ENCODE assay signal across 25 cellular contexts in genomic region chr17:7027335-7027734, GRCh38. TPM values are rescaled to one million over a fixed set of nuclear protein-coding genes. Genes with fewer than 3 reads are reported as not detected.
DNase-seq lines count a peak whose midpoint lies in the region; ATAC-seq and TF ChIP-seq lines count a peak whose summit lies in the region.
"Had no signal": no experiment of that assay in that cellular context is flagged by ENCODE, and none has a peak within 500 bp of the region (broad histone marks: within the 10 kb centered on the region; RNA-seq: fewer than 3 reads in every experiment).

No MANE protein-coding gene starts in this region.

- H3K79me2 ChIP-seq in GM23338 (replicated peaks; ENCODE audit: insufficient read depth): no peaks in the 10 kb centered on the region

- peaks cover 11% of the 10 kb centered on the region for H3K4me1 Mint-ChIP-seq in GM23338
- H3K4me1 Mint-ChIP-seq in activated T-helper 2 cell treated with anti-CD3 and anti-CD28 coated beads, Interferon-gamma antibody, Interleukin-2, Interleukin-4, amounts not matched to agents 10 μg/mL and 5 μg/mL and 100 μg/mL, durations not matched to agents 14 hours and 24 hours and 36 hours (ENCODE audit: low read depth): peaks cover 40% of the 10 kb centered on the region

- H3K4me3 ChIP-seq in GM23338 (no peak overlapping the region), psoas muscle (peak overlapping the region; percentile 16)
- H3K4me3 ChIP-seq: neural progenitor cell had no signal

- no peak overlapping the region for H2AFZ ChIP-seq in GM23338
- H2AFZ ChIP-seq: neural progenitor cell had no signal

- WGBS in psoas muscle, 3 donors: 68 to 72% (median 68%) methylated on average over 13 of the region's 13 CpGs

- peak; percentile 34 for DNase-seq in GM23338 (ENCODE audit: low spot score)
- DNase-seq in dermis blood vessel endothelial cell: peak; percentile 53
- DNase-seq in psoas muscle: no peak
- DNase-seq in activated T-helper 2 cell treated with anti-CD3 and anti-CD28 coated beads, Interferon-gamma antibody, Interleukin-2, Interleukin-4, amounts not matched to agents 10 μg/mL and 5 μg/mL and 100 μg/mL, durations not matched to agents 14 hours and 24 hours and 36 hours (ENCODE audit: low spot score): no peak
- no peak for DNase-seq in SKM-1 treated with dmso at 0.1 percent for 144 hours (lab: John Stamatoyannopoulos, UW; ENCODE audit: unreplicated experiment)
- DNase-seq: activated B cell treated with CpG ODN at 0.5 μM for 24 hours; activated CD4-positive, alpha-beta memory T cell treated with anti-CD3 and anti-CD28 coated beads, Interleukin-2, amount 10 ng/mL, durations not matched to agents 7 days and 5 days; activated gamma-delta T cell treated with Interleukin-2 at 50 U/mL for 16 hours; CD4-positive, alpha-beta memory T cell; effector memory CD8-positive, alpha-beta T cell; NCI-H1092; NCI-H187 treated with DMSO at 0.1 percent for 48 hours; NCI-H526 treated with DMSO at 0.1 percent for 48 hours; RPMI8226; stimulated activated CD4-positive, alpha-beta T cell treated with anti-CD3 and anti-CD28 coated beads, Interleukin-1b, Interleukin-23, amount 100 ng/mL, for 48 hours; T1000 had no signal

- H3K4me3 Mint-ChIP-seq in GM23338: no peak overlapping the region
- H3K4me3 Mint-ChIP-seq in activated T-helper 2 cell treated with anti-CD3 and anti-CD28 coated beads, Interferon-gamma antibody, Interleukin-2, Interleukin-4, amounts not matched to agents 10 μg/mL and 5 μg/mL and 100 μg/mL, durations not matched to agents 14 hours and 24 hours and 36 hours (ENCODE audit: low read depth): no peak overlapping the region
- H3K4me3 Mint-ChIP-seq: activated B cell treated with CpG ODN at 0.5 μM for 24 hours; activated CD4-positive, alpha-beta memory T cell treated with anti-CD3 and anti-CD28 coated beads, Interleukin-2, amount 10 ng/mL, durations not matched to agents 7 days and 5 days; brain; CD4-positive, alpha-beta memory T cell; effector memory CD8-positive, alpha-beta T cell had no signal

- peaks cover 21% of the 10 kb centered on the region for H3K36me3 Mint-ChIP-seq in GM23338 (ENCODE audit: low read depth)
- H3K36me3 Mint-ChIP-seq in activated T-helper 2 cell treated with anti-CD3 and anti-CD28 coated beads, Interferon-gamma antibody, Interleukin-2, Interleukin-4, amounts not matched to agents 10 μg/mL and 5 μg/mL and 100 μg/mL, durations not matched to agents 14 hours and 24 hours and 36 hours (ENCODE audit: low read depth): peaks cover 12% of the 10 kb centered on the region
- H3K36me3 Mint-ChIP-seq: brain; CD4-positive, alpha-beta memory T cell; neural progenitor cell had no signal

- no peak overlapping the region for H3K4me2 ChIP-seq in GM23338
- H3K4me2 ChIP-seq: neural progenitor cell had no signal

- ATAC-seq in GM23338: no peak
- ATAC-seq in psoas muscle: no peak
- ATAC-seq: effector memory CD8-positive, alpha-beta T cell had no signal

- H3K9me3 ChIP-seq in psoas muscle: no peaks in the 10 kb centered on the region

- H4K20me1 ChIP-seq in GM23338 (replicated peaks; ENCODE audit: insufficient read depth): no peaks in the 10 kb centered on the region; the same call in 1 of the 2 replicates

- peaks cover 10% of the 10 kb centered on the region; the same call in 1 of the 2 replicates for H3K4me1 ChIP-seq in GM23338 (ENCODE audit: insufficient read depth)
- H3K4me1 ChIP-seq in psoas muscle: no peaks in the 10 kb centered on the region
- H3K4me1 ChIP-seq: neural progenitor cell had no signal

- TF ChIP-seq CTCF in GM23338 (conservative IDR thresholded peaks at IDR 0.05; ENCODE audit: low read depth in 2 of 2): no peak
- TF ChIP-seq CTCF in psoas muscle (IDR thresholded peaks at IDR 0.05): no peak

- H3K27ac Mint-ChIP-seq in GM23338: no peak overlapping the region
- no peak overlapping the region for H3K27ac Mint-ChIP-seq in activated T-helper 2 cell treated with anti-CD3 and anti-CD28 coated beads, Interferon-gamma antibody, Interleukin-2, Interleukin-4, amounts not matched to agents 10 μg/mL and 5 μg/mL and 100 μg/mL, durations not matched to agents 14 hours and 24 hours and 36 hours
- H3K27ac Mint-ChIP-seq: activated B cell treated with CpG ODN at 0.5 μM for 24 hours; activated CD4-positive, alpha-beta memory T cell treated with anti-CD3 and anti-CD28 coated beads, Interleukin-2, amount 10 ng/mL, durations not matched to agents 7 days and 5 days; brain; effector memory CD8-positive, alpha-beta T cell; neural progenitor cell; progenitor cell of endocrine pancreas had no signal

- no peaks in the 10 kb centered on the region for H3K9me2 ChIP-seq in GM23338 (ENCODE audit: insufficient read depth)

- peaks cover 12% of the 10 kb centered on the region for H3K27me3 ChIP-seq in GM23338 (ENCODE audit: insufficient read depth)
- peaks cover 0 to 13% (median 6%) of the 10 kb centered on the region in 3 donors for H3K27me3 ChIP-seq in psoas muscle (ENCODE audit: insufficient read depth in 3 of 3, low read length in 2 of 3)

- H3K9me3 Mint-ChIP-seq in GM23338: no peaks in the 10 kb centered on the region
- peaks cover 3% of the 10 kb centered on the region for H3K9me3 Mint-ChIP-seq in activated T-helper 2 cell treated with anti-CD3 and anti-CD28 coated beads, Interferon-gamma antibody, Interleukin-2, Interleukin-4, amounts not matched to agents 10 μg/mL and 5 μg/mL and 100 μg/mL, durations not matched to agents 14 hours and 24 hours and 36 hours
- H3K9me3 Mint-ChIP-seq: activated B cell treated with CpG ODN at 0.5 μM for 24 hours; activated CD4-positive, alpha-beta memory T cell treated with anti-CD3 and anti-CD28 coated beads, Interleukin-2, amount 10 ng/mL, durations not matched to agents 7 days and 5 days; CD4-positive, alpha-beta memory T cell; effector memory CD8-positive, alpha-beta T cell had no signal

- no peak overlapping the region for H3K27ac ChIP-seq in GM23338 (ENCODE audit: low read depth)
- no peak overlapping the region for H3K27ac ChIP-seq in psoas muscle
- H3K27ac ChIP-seq: HL-60, neural progenitor cell had no signal

- peaks cover 26% of the 10 kb centered on the region for H3K27me3 Mint-ChIP-seq in GM23338 (ENCODE audit: insufficient read depth, low read depth, poor library complexity)
- no peaks in the 10 kb centered on the region for H3K27me3 Mint-ChIP-seq in activated T-helper 2 cell treated with anti-CD3 and anti-CD28 coated beads, Interferon-gamma antibody, Interleukin-2, Interleukin-4, amounts not matched to agents 10 μg/mL and 5 μg/mL and 100 μg/mL, durations not matched to agents 14 hours and 24 hours and 36 hours (ENCODE audit: low read depth)
- H3K27me3 Mint-ChIP-seq: activated B cell treated with CpG ODN at 0.5 μM for 24 hours; effector memory CD8-positive, alpha-beta T cell had no signal

- intact Hi-C loops in psoas muscle (cut with DNase I): no loop called here
- intact Hi-C loops in activated T-helper 2 cell treated with anti-CD3 and anti-CD28 coated beads, Interferon-gamma antibody, Interleukin-2, Interleukin-4, amounts not matched to agents 10 μg/mL and 5 μg/mL and 100 μg/mL, durations not matched to agents 14 hours and 24 hours and 36 hours (cut with micrococcal nuclease): no loop called here

- 0 out of 2 replicates have a peak, but pooled peaks cover 2% of the 10 kb centered on the region for H3F3A ChIP-seq in GM23338 (replicated peaks; ENCODE audit: low read depth)

- H3K36me3 ChIP-seq in GM23338 (ENCODE audit: insufficient read depth) (no peaks in the 10 kb centered on the region), psoas muscle (ENCODE audit: insufficient read depth in 1 of 2, low read depth in 1 of 2) (peaks cover 0 to 2% of the 10 kb centered on the region in 2 donors)
- H3K36me3 ChIP-seq: neural progenitor cell had no signal

RNA-seq across cellular contexts. Expression of gene BCL6B, which starts 4.5 kb away (rescaled TPM):
- 4.2 and 4.5 TPM in 2 replicates for total RNA-seq in GM23338 (2014; rRNA removed; shearing (Covaris generic))
- polyA plus RNA-seq in GM23338 (2016; fragmentation: Nextera tagmentation; extraction: Ambion mirVana) (2.1 and 3.3 TPM in 2 replicates), psoas muscle (1 to 10 TPM; 2.0 to 4.4 (median 4.3) TPM)
- total RNA-seq in dermis blood vessel endothelial cell (86.6 and 140 TPM in 2 replicates), psoas muscle (10 to 100 TPM in 2 of 4 donors, 1 to 10 TPM in 2; 6.1 to 11.9 (median 10.1) TPM)
- 0.80 and 1.0 TPM in 2 replicates for total RNA-seq in activated T-helper 2 cell treated with anti-CD3 and anti-CD28 coated beads, Interferon-gamma antibody, Interleukin-2, Interleukin-4, amounts not matched to agents 10 μg/mL and 5 μg/mL and 100 μg/mL, durations not matched to agents 14 hours and 24 hours and 36 hours
- total RNA-seq: CD4-positive, alpha-beta memory T cell; G401; mononuclear cell; progenitor cell of endocrine pancreas had no signal
- polyA plus RNA-seq: CD4-positive, alpha-beta memory T cell had no signal

RNA-seq across cellular contexts. Expression of gene SLC16A13, which starts 8.5 kb away (rescaled TPM):
- 4.4 and 4.7 TPM in 2 replicates for total RNA-seq in GM23338 (2014; rRNA removed; shearing (Covaris generic))
- 1.2 and 2.2 TPM in 2 replicates for polyA plus RNA-seq in GM23338 (2016; fragmentation: Nextera tagmentation; extraction: Ambion mirVana)
- total RNA-seq in dermis blood vessel endothelial cell: 1.7 and 2.2 TPM in 2 replicates
- total RNA-seq in psoas muscle: 1 to 10 TPM in 1 of 4 donors, under 1 TPM in 3; 0.57 to 1.5 (median 0.72) TPM
- polyA plus RNA-seq in psoas muscle: under 1 TPM; 0.17 to 0.40 (median 0.40) TPM
- 15.8 and 17.4 TPM in 2 replicates for total RNA-seq in activated T-helper 2 cell treated with anti-CD3 and anti-CD28 coated beads, Interferon-gamma antibody, Interleukin-2, Interleukin-4, amounts not matched to agents 10 μg/mL and 5 μg/mL and 100 μg/mL, durations not matched to agents 14 hours and 24 hours and 36 hours

RNA-seq across cellular contexts. Expression of gene RNASEK, which starts 14.9 kb away (rescaled TPM):
- 126 and 134 TPM in 2 replicates for total RNA-seq in GM23338 (2014; rRNA removed; shearing (Covaris generic))
- polyA plus RNA-seq in GM23338 (2016; fragmentation: Nextera tagmentation; extraction: Ambion mirVana): 296 and 298 TPM in 2 replicates
- total RNA-seq in dermis blood vessel endothelial cell: 28.1 and 47.9 TPM in 2 replicates
- total RNA-seq in psoas muscle: 100 to 1,000 TPM; 113 to 148 (median 139) TPM
- polyA plus RNA-seq in psoas muscle: 100 to 1,000 TPM; 233 to 321 (median 236) TPM
- total RNA-seq in activated T-helper 2 cell treated with anti-CD3 and anti-CD28 coated beads, Interferon-gamma antibody, Interleukin-2, Interleukin-4, amounts not matched to agents 10 μg/mL and 5 μg/mL and 100 μg/mL, durations not matched to agents 14 hours and 24 hours and 36 hours: 150 and 154 TPM in 2 replicates

RNA-seq across cellular contexts. Expression of gene SLC16A11, which starts 16.6 kb away (rescaled TPM):
- total RNA-seq in GM23338 (2014; rRNA removed; shearing (Covaris generic)): 0.42 TPM in 1 of 2 replicates, not detected in the other
- polyA plus RNA-seq in GM23338 (2016; fragmentation: Nextera tagmentation; extraction: Ambion mirVana) (0.68 and 1.4 TPM in 2 replicates), psoas muscle (1 to 10 TPM in 1 of 3 donors, under 1 TPM in 2; 0.34 to 1.2 (median 0.77) TPM)
- total RNA-seq in dermis blood vessel endothelial cell (1.1 and 1.5 TPM in 2 replicates), psoas muscle (under 1 TPM in 2 of 4 donors, not detected in 2; 0.36 to 0.42 TPM)
- 0.37 and 0.46 TPM in 2 replicates for total RNA-seq in activated T-helper 2 cell treated with anti-CD3 and anti-CD28 coated beads, Interferon-gamma antibody, Interleukin-2, Interleukin-4, amounts not matched to agents 10 μg/mL and 5 μg/mL and 100 μg/mL, durations not matched to agents 14 hours and 24 hours and 36 hours
- total RNA-seq: G401, skeletal muscle tissue, temporal lobe had no signal

RNA-seq across cellular contexts. Expression of gene ALOX12, which starts 31.5 kb away (rescaled TPM):
- total RNA-seq in GM23338 (2014; rRNA removed; shearing (Covaris generic)): 0.66 and 1.2 TPM in 2 replicates
- polyA plus RNA-seq in GM23338 (2016; fragmentation: Nextera tagmentation; extraction: Ambion mirVana) (1.5 and 1.8 TPM in 2 replicates), psoas muscle (under 1 TPM in 1 of 3 donors, not detected in 2; 0.03 TPM)
- total RNA-seq in dermis blood vessel endothelial cell (not detected in 2 replicates), psoas muscle (not detected)
- total RNA-seq in activated T-helper 2 cell treated with anti-CD3 and anti-CD28 coated beads, Interferon-gamma antibody, Interleukin-2, Interleukin-4, amounts not matched to agents 10 μg/mL and 5 μg/mL and 100 μg/mL, durations not matched to agents 14 hours and 24 hours and 36 hours: not detected in 2 replicates
- total RNA-seq: activated B cell treated with CpG ODN at 0.5 μM for 24 hours; activated CD4-positive, alpha-beta memory T cell treated with anti-CD3 and anti-CD28 coated beads, Interleukin-2, amount 10 ng/mL, durations not matched to agents 7 days and 5 days; CD4-positive, alpha-beta memory T cell; G401; glomerular endothelial cell; progenitor cell of endocrine pancreas; skeletal muscle tissue had no signal

Comparison
In these comparisons a context has a peak if more than half of its experiments do, and no peak if none do; other contexts are left out.
1. DNase-seq: peak in GM23338 (single experiment) and dermis blood vessel endothelial cell (single experiment); none in psoas muscle (0 of 2), activated T-helper 2 cell treated with anti-CD3 and anti-CD28 coated beads, Interferon-gamma antibody, Interleukin-2, Interleukin-4, amounts not matched to agents 10 μg/mL and 5 μg/mL and 100 μg/mL, durations not matched to agents 14 hours and 24 hours and 36 hours (single experiment) and SKM-1 treated with dmso at 0.1 percent for 144 hours (single experiment).